In genomic region chr1:109796484-109797305, GRCh38 we compare ENCODE assay signal across 13 cellular contexts. TPM values are rescaled to one million over a fixed set of nuclear protein-coding genes. Genes with fewer than 3 reads are reported as not detected.
DNase-seq lines count a peak whose midpoint lies in the region; ATAC-seq and TF ChIP-seq lines count a peak whose summit lies in the region.
"Had no signal": no experiment of that assay in that cellular context is flagged by ENCODE, and none has a peak within 500 bp of the region (broad histone marks: within the 10 kb centered on the region; RNA-seq: fewer than 3 reads in every experiment).

No MANE protein-coding gene starts in this region.

- intact Hi-C loops in left ventricle myocardium inferior (cut with micrococcal nuclease) = no loop called here
- intact Hi-C loops in Right ventricle myocardium inferior (cut with DNase I) = no loop called here
- intact Hi-C loops in left colon (cut with DNase I, micrococcal nuclease) = no loop called here
- intact Hi-C loops in vagina (cut with DNase I) = no loop called here

- DNase-seq in left ventricle myocardium inferior (no peak), Right ventricle myocardium inferior (ENCODE audit: missing footprints) (no peak), adipocyte (ENCODE audit: low read depth) (peak; percentile 66), left colon (peak in 1 of 2 donors; percentile 30), vagina (ENCODE audit: extremely low spot score in 2 of 2) (no peak), NCI-H1436 (lab: John Stamatoyannopoulos, UW) (no peak), SKM-1 treated with dmso at 0.1 percent for 144 hours (lab: John Stamatoyannopoulos, UW; ENCODE audit: unreplicated experiment) (no peak)
- DNase-seq in effector CD8-positive, alpha-beta T cell (lab: John Stamatoyannopoulos, UW) = no peak
- DNase-seq: activated gamma-delta T cell, NCI-H1694 treated with DMSO at 0.1 percent for 48 hours had no signal

- peaks cover 47% of the 10 kb centered on the region for H3K4me1 ChIP-seq in left ventricle myocardium inferior
- H3K4me1 ChIP-seq in adipocyte (ENCODE audit: control insufficient read depth, insufficient read depth, low read length) = peaks cover 43% of the 10 kb centered on the region
- H3K4me1 ChIP-seq in vagina = peaks cover 31% of the 10 kb centered on the region

- peak overlapping the region; percentile 21 for H3K9ac ChIP-seq in adipocyte (ENCODE audit: low read length)

- H3K27ac ChIP-seq in left ventricle myocardium inferior (replicated peaks) (peak overlapping the region; percentile 27), vagina (peak overlapping the region; percentile 24)
- H3K27ac ChIP-seq: C4-2B, SK-N-MC had no signal

- ATAC-seq in Right ventricle myocardium inferior = no peak
- ATAC-seq in left colon = peak; percentile 74
- ATAC-seq: gastrocnemius medialis had no signal

- H3K9me3 ChIP-seq in left ventricle myocardium inferior (replicated peaks) (no peaks in the 10 kb centered on the region), adipocyte (ENCODE audit: control insufficient read depth, low read length) (no peaks in the 10 kb centered on the region), vagina (no peaks in the 10 kb centered on the region)
- H3K9me3 ChIP-seq: gastrocnemius medialis had no signal

- no peak overlapping the region for H3K4me3 ChIP-seq in left ventricle myocardium inferior
- H3K4me3 ChIP-seq in adipocyte (ENCODE audit: low read length) = peak overlapping the region; percentile 53
- no peak overlapping the region for H3K4me3 ChIP-seq in vagina
- H3K4me3 ChIP-seq: gastrocnemius medialis, SK-N-MC had no signal

- H3K27me3 ChIP-seq in left ventricle myocardium inferior (ENCODE audit: low read depth) (no peaks in the 10 kb centered on the region), adipocyte (replicated peaks; ENCODE audit: control insufficient read depth, insufficient read depth, low read length) (no peaks in the 10 kb centered on the region), vagina (no peaks in the 10 kb centered on the region)
- H3K27me3 ChIP-seq: gastrocnemius medialis had no signal

- H3K36me3 ChIP-seq in left ventricle myocardium inferior (no peaks in the 10 kb centered on the region), adipocyte (ENCODE audit: control insufficient read depth, insufficient read depth, low read length, severe bottlenecking) (no peaks in the 10 kb centered on the region), vagina (no peaks in the 10 kb centered on the region)
- H3K36me3 ChIP-seq: gastrocnemius medialis had no signal

- no peak for TF ChIP-seq POLR2A in vagina (IDR thresholded peaks at IDR 0.05)

- TF ChIP-seq CTCF in left ventricle myocardium inferior (IDR thresholded peaks at IDR 0.05; ENCODE audit: borderline replicate concordance) = no peak
- TF ChIP-seq CTCF in vagina (IDR thresholded peaks at IDR 0.05) = no peak

RNA-seq across cellular contexts. Expression of gene EPS8L3, which starts 33.0 kb away (rescaled TPM):
- 0.11 TPM for total RNA-seq in left ventricle myocardium inferior
- not detected for total RNA-seq in Right ventricle myocardium inferior
- total RNA-seq in left colon = 100 to 1,000 TPM; 327 to 349 TPM
- total RNA-seq in vagina = not detected

RNA-seq across cellular contexts. Expression of gene GSTM3, which starts 55.9 kb away (rescaled TPM):
- total RNA-seq in left ventricle myocardium inferior = 93.7 TPM
- 121 TPM for total RNA-seq in Right ventricle myocardium inferior
- 1 to 10 TPM; 4.1 to 8.7 TPM for total RNA-seq in left colon
- total RNA-seq in vagina = 199 TPM

Comparison
In these comparisons a context has a peak if more than half of its experiments do, and no peak if none do; other contexts are left out.
1. RNA of gene EPS8L3, which starts 33.0 kb away (total RNA-seq): 327 to 349 TPM in left colon; 0.11 TPM in left ventricle myocardium inferior (single experiment), not detected in Right ventricle myocardium inferior (single experiment) and not detected in vagina (single experiment); every median in the first group is over 100 times any median in the second.